Comparison of ENCODE assay signal across 22 cellular contexts in genomic region chr7:894164-894867, GRCh38.
"Had no signal": no experiment of that assay in that cellular context is flagged by ENCODE, and none has a peak within 500 bp of the region (broad histone marks: within the 10 kb centered on the region; RNA-seq: fewer than 3 reads in every experiment).

No MANE protein-coding gene starts in this region.

- H3K27me3 ChIP-seq: body of pancreas, colonic mucosa, suprapubic skin, tibial artery, upper lobe of right lung had no signal

- DNase-seq: activated CD4-positive, alpha-beta T cell treated with anti-CD3 and anti-CD28 coated beads for 36 hours; activated CD4-positive, CD25-positive, alpha-beta regulatory T cell; activated CD8-positive, alpha-beta memory T cell treated with anti-CD3 and anti-CD28 coated beads, Interleukin-2, amount 10 ng/mL, durations not matched to agents 7 days and 5 days; activated CD8-positive, alpha-beta T cell treated with anti-CD3 and anti-CD28 coated beads, Interleukin-2, amount 10 ng/mL, durations not matched to agents 7 days and 5 days; activated T-cell treated with anti-CD3 and anti-CD28 coated beads, Interleukin-2, amount 50 U/mL, for 48 hours; anterior cingulate cortex; body of pancreas; cerebellar nuclear complex; colonic mucosa; effector CD8-positive, alpha-beta T cell; glutamatergic neuron; islet precursor cell; left cardiac atrium; left ventricle myocardium superior; naive thymus-derived CD8-positive, alpha-beta T cell; stimulated activated CD4-positive, alpha-beta T cell treated with anti-CD3 and anti-CD28 coated beads, Interleukin-12 subunit alpha, Interleukin-12 subunit beta, amount 100 ng/mL, for 4 hours; stimulated activated CD4-positive, alpha-beta T cell treated with anti-CD3 and anti-CD28 coated beads, Interleukin-4, amount 100 ng/mL, for 24 hours; stimulated activated naive CD4-positive, alpha-beta T cell; tibial artery; upper lobe of right lung had no signal

- H3K4me3 ChIP-seq: body of pancreas, colonic mucosa, prostate gland, suprapubic skin, tibial artery, upper lobe of right lung had no signal

- H3K27ac ChIP-seq: body of pancreas, colonic mucosa, prostate gland, suprapubic skin, tibial artery, upper lobe of right lung had no signal

- H3K4me1 ChIP-seq: body of pancreas, colonic mucosa, prostate gland, suprapubic skin had no signal

- ATAC-seq: activated CD4-positive, alpha-beta T cell treated with anti-CD3 and anti-CD28 coated beads for 36 hours; activated CD8-positive, alpha-beta memory T cell treated with anti-CD3 and anti-CD28 coated beads, Interleukin-2, amount 10 ng/mL, durations not matched to agents 7 days and 5 days; activated CD8-positive, alpha-beta T cell treated with anti-CD3 and anti-CD28 coated beads, Interleukin-2, amount 10 ng/mL, durations not matched to agents 7 days and 5 days; body of pancreas; left cardiac atrium; left ventricle myocardium superior; naive thymus-derived CD8-positive, alpha-beta T cell; upper lobe of right lung had no signal

- H3K9me3 ChIP-seq: body of pancreas, colonic mucosa, prostate gland, suprapubic skin, tibial artery, upper lobe of right lung had no signal
